31 cellular contexts compared by ENCODE assay signal in the genomic region with DNA sequence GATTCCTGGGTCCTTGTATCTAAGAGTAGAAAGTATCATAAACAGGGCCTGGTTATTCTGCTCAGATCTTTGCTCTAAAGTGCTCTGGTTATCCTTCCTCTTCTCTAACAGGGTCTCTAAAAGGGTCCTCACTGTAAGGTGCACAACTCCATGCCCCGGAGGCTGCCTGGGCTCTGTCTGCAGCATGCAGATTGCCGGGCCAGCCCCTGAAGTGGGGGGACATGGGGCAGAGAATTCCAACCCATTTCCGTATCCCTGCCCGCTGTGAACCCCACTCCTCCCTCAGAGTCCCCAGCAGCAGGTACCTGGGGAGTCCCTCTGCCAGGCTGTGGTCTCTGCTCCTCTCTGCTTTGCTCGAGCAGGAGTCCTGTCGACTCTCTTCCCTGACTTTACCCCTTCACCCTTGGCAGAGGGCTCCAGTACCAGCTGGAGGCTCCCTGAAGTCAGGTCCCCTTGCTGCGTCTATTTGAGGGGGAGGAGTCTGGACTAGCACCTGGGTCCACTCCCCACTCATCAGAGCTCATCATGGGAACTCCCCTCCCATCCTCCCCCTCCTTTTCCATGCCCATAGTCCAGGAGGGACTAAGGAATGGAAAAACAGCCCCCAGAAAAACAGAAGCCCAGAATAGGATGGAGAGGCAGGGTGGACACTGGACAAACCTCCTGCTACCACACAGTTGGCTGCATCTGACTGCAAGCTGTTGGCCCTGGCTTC. TPM values are rescaled to one million over a fixed set of nuclear protein-coding genes. Genes with fewer than 3 reads are reported as not detected.
DNase-seq lines count a peak whose midpoint lies in the region; ATAC-seq, FAIRE-seq and TF ChIP-seq lines count a peak whose summit lies in the region.
"Had no signal": no experiment of that assay in that cellular context is flagged by ENCODE, and none has a peak within 500 bp of the region (broad histone marks: within the 10 kb centered on the region; RNA-seq: fewer than 3 reads in every experiment).

No MANE protein-coding gene starts in this region.

- WGBS in K562 (ENCODE audit: insufficient coverage, low coverage, missing lambda C conversion rate), result 18% methylated on average over 6 of the region's 7 CpGs

- no peak for TF ChIP-seq RAD21 in K562 (CRISPR knock-in tag; conservative IDR thresholded peaks at IDR 0.05 in 1 of 2, IDR thresholded peaks at IDR 0.05 in 1 of 2)

- ATAC-seq in K562 (no peak), GM21529 (IDR thresholded peaks at IDR 0.05; ENCODE audit: unreplicated experiment) (no peak), GM18907 (IDR thresholded peaks at IDR 0.05; ENCODE audit: unreplicated experiment) (no peak)
- ATAC-seq: A549; effector memory CD8-positive, alpha-beta T cell; lower lobe of right lung; stimulated activated naive CD8-positive, alpha-beta T cell treated with anti-CD3 and anti-CD28 coated beads, Interleukin-15, amount 100 ng/mL, for 72 hours had no signal

- POLR2A ChIA-PET in A673 (lab: Charles Lee; ENCODE audit: low non-redundant PET) (no interaction called here), K562 (lab: Yijun Ruan, JAX) (interaction anchor here (0.7 to 1.3 kb wide), 3 partner anchors 10 to 828 kb away, joined by 3 read pairs; no protein-coding TSS in a partner anchor)

- H2AFZ ChIP-seq in Loucy (ENCODE audit: low read length), result no peak overlapping the region
- H2AFZ ChIP-seq in K562 (ENCODE audit: low read depth, low read length), result no peak overlapping the region
- no peak overlapping the region for H2AFZ ChIP-seq in MM.1S (ENCODE audit: low read length)
- H2AFZ ChIP-seq: hepatocyte had no signal

- H3K27me3 ChIP-seq in A673 (replicated peaks; ENCODE audit: insufficient read depth, low read depth, low read length, poor library complexity) (no peaks in the 10 kb centered on the region), Loucy (ENCODE audit: insufficient read depth, low read length, poor library complexity, severe bottlenecking) (no peaks in the 10 kb centered on the region), K562 (ENCODE audit: control insufficient read depth in 2 of 2, insufficient read depth in 2 of 2, low read length in 2 of 2) (no peaks in the 10 kb centered on the region), MM.1S (replicated peaks; ENCODE audit: insufficient read depth, low read length) (no peaks in the 10 kb centered on the region)
- H3K27me3 ChIP-seq: ascending aorta, BE2C, hepatocyte, transverse colon had no signal

- in situ Hi-C loops in K562 (cut with MboI), result no loop called here

- H3K4me2 ChIP-seq in Loucy (ENCODE audit: low read depth, low read length, poor library complexity, severe bottlenecking) (peak overlapping the region; percentile 61), K562 (ENCODE audit: insufficient read depth, low read length) (no peak overlapping the region), MM.1S (ENCODE audit: low read depth, low read length) (no peak overlapping the region)
- H3K4me2 ChIP-seq: A549 had no signal

- H3K9me3 ChIP-seq in A673 (ENCODE audit: low read depth, low read length, poor library complexity, severe bottlenecking) (no peaks in the 10 kb centered on the region), Loucy (ENCODE audit: insufficient read depth, low read depth, low read length) (no peaks in the 10 kb centered on the region), K562 (replicated peaks; ENCODE audit: control insufficient read depth, insufficient read depth, low read depth, low read length) (no peaks in the 10 kb centered on the region), MM.1S (replicated peaks; ENCODE audit: insufficient read depth, low read length) (no peaks in the 10 kb centered on the region)
- H3K9me3 ChIP-seq: A549, ascending aorta, BE2C, esophagus muscularis mucosa, lower lobe of right lung, transverse colon had no signal

- DNase-seq in A673 (ENCODE audit: low spot score), result no peak
- DNase-seq in K562 (ENCODE audit: extremely low read depth in 1 of 4, low spot score in 3 of 4), result peak in 1 of 4 experiments; percentile 36
- peak; percentile 43 for DNase-seq in mesenteric fat pad (ENCODE audit: low spot score)
- no peak for DNase-seq in MM.1S
- no peak for DNase-seq in NCI-H187 treated with DMSO at 0.1 percent for 48 hours (lab: John Stamatoyannopoulos, UW)
- DNase-seq: activated CD4-positive, CD25-positive, alpha-beta regulatory T cell treated with anti-CD3 and anti-CD28 coated beads, Interleukin-2, amount 50 U/mL, for 72 hours; activated naive CD4-positive, alpha-beta T cell treated with anti-CD3 and anti-CD28 coated beads, Interleukin-2, amount 50 U/mL, for 16 hours; activated T-cell treated with anti-CD3 and anti-CD28 coated beads, Interleukin-2, amount 50 U/mL, for 24 hours; BE2C; DND-41; effector memory CD8-positive, alpha-beta T cell; lower lobe of right lung; NCI-H2081 treated with DMSO at 0.1 percent for 48 hours; NCI-H446; nucleus accumbens; RPMI8226; stimulated activated CD4-positive, alpha-beta T cell treated with anti-CD3 and anti-CD28 coated beads, Interleukin-2, amount 100 ng/mL, for 48 hours; stimulated activated naive CD8-positive, alpha-beta T cell treated with anti-CD3 and anti-CD28 coated beads, Interleukin-15, amount 100 ng/mL, for 72 hours; transverse colon had no signal

- H4K20me1 ChIP-seq in Loucy (ENCODE audit: insufficient read depth, low read length, poor library complexity, severe bottlenecking) (no peaks in the 10 kb centered on the region), K562 (replicated peaks; ENCODE audit: control insufficient read depth, insufficient read depth, low read length) (no peaks in the 10 kb centered on the region), MM.1S (ENCODE audit: insufficient read depth, low read length) (no peaks in the 10 kb centered on the region)

- intact Hi-C loops in A673 (cut with micrococcal nuclease; ENCODE audit: unreplicated experiment), result no loop called here
- intact Hi-C loops in K562 (cut with micrococcal nuclease), result no loop called here

- no peak for TF ChIP-seq CTCF in A673 (conservative IDR thresholded peaks at IDR 0.05; ENCODE audit: low read depth, low read length)
- TF ChIP-seq CTCF in Loucy (conservative IDR thresholded peaks at IDR 0.05; ENCODE audit: low read length), result no peak
- no peak for TF ChIP-seq CTCF in K562 (IDR thresholded peaks at IDR 0.05 in 2 of 3, conservative IDR thresholded peaks at IDR 0.05 in 1 of 3; ENCODE audit: insufficient read depth in 2 of 3, low read depth in 1 of 3, low read length in 3 of 3)
- no peak for TF ChIP-seq CTCF in MM.1S (IDR thresholded peaks at IDR 0.05; ENCODE audit: low read length)

- no peaks in the 10 kb centered on the region for H3K36me3 ChIP-seq in A673 (ENCODE audit: insufficient read depth, low read length, poor library complexity, severe bottlenecking)
- no peaks in the 10 kb centered on the region for H3K36me3 ChIP-seq in Loucy (ENCODE audit: insufficient read depth, low read length)
- no peaks in the 10 kb centered on the region for H3K36me3 ChIP-seq in K562 (ENCODE audit: control insufficient read depth, insufficient read depth, low read length)
- no peaks in the 10 kb centered on the region for H3K36me3 ChIP-seq in MM.1S (replicated peaks; ENCODE audit: insufficient read depth, low read length)
- H3K36me3 ChIP-seq: ascending aorta, BE2C, esophagus muscularis mucosa, lower lobe of right lung, transverse colon had no signal

- H3K27ac ChIP-seq in A673 (ENCODE audit: low read depth, low read length, poor library complexity, severe bottlenecking) (peak overlapping the region; percentile 94), K562 (ENCODE audit: extremely low read depth, low read depth, low read length) (no peak overlapping the region), MM.1S (ENCODE audit: low read length) (no peak overlapping the region)
- H3K27ac ChIP-seq: A549, hepatocyte, lower lobe of right lung, skin epidermis had no signal

- no peak for TF ChIP-seq EP300 in K562 (IDR thresholded peaks at IDR 0.05; ENCODE audit: low read length)

- no peaks in the 10 kb centered on the region for H3K9me2 ChIP-seq in Loucy (replicated peaks; ENCODE audit: low read depth, low read length)
- H3K9me2 ChIP-seq in MM.1S (replicated peaks; ENCODE audit: insufficient read depth, low read length), result no peaks in the 10 kb centered on the region

- TF ChIP-seq POLR2A in K562 (conservative IDR thresholded peaks at IDR 0.05), result no peak

- H3K79me2 ChIP-seq in Loucy (ENCODE audit: insufficient read depth, low read length), result no peaks in the 10 kb centered on the region
- H3K79me2 ChIP-seq in K562 (ENCODE audit: control insufficient read depth, insufficient read depth, low read length), result peaks cover 2% of the 10 kb centered on the region; the same call in 2 of the 3 replicates
- H3K79me2 ChIP-seq in MM.1S (ENCODE audit: low read length), result no peaks in the 10 kb centered on the region
- H3K79me2 ChIP-seq: hepatocyte had no signal

- CTCF ChIA-PET in A673 (lab: Charles Lee) (interaction anchor here (0.6 to 1.1 kb wide), 2 partner anchors 13 to 150 kb away, joined by 3 to 4 read pairs; no protein-coding TSS in a partner anchor), K562 (lab: Yijun Ruan, JAX; ENCODE audit: low intra/inter-chr PET ratio) (no interaction called here)

- H3K9ac ChIP-seq in Loucy (ENCODE audit: low read depth, low read length, poor library complexity, severe bottlenecking), result no peak overlapping the region
- H3K9ac ChIP-seq in K562 (ENCODE audit: insufficient read depth in 1 of 2, low read depth in 2 of 2, low read length in 2 of 2), result no peak overlapping the region; a peak in 1 of 4 replicates
- no peak overlapping the region for H3K9ac ChIP-seq in MM.1S (ENCODE audit: low read length)

- H3K4me3 ChIP-seq in A673 (ENCODE audit: low read depth, low read length, poor library complexity, severe bottlenecking) (no peak overlapping the region), Loucy (ENCODE audit: low read length, poor library complexity, severe bottlenecking) (no peak overlapping the region), K562 (no peak overlapping the region), MM.1S (ENCODE audit: low read length) (no peak overlapping the region)
- H3K4me3 ChIP-seq: A549, hepatocyte, lower lobe of right lung, skin epidermis had no signal

- H3F3A ChIP-seq in Loucy (ENCODE audit: low read depth) (no peaks in the 10 kb centered on the region), MM.1S (ENCODE audit: insufficient read depth, low read length) (peaks cover 29% of the 10 kb centered on the region)

- H3K9me1 ChIP-seq in K562 (ENCODE audit: control insufficient read depth, insufficient read depth, low read length), result no peaks in the 10 kb centered on the region

- FAIRE-seq in K562 (lab: Jason Lieb, UNC), result no peak
- FAIRE-seq: A549, frontal cortex, GM19239 had no signal

- BruUV-seq in A673 (replicated peaks; lab: Mats Ljungman, UMichigan) (no TSS peak), K562 (replicated peaks; lab: Mats Ljungman, UMichigan) (no TSS peak)

- peaks cover 94% of the 10 kb centered on the region for H3K4me1 ChIP-seq in A673 (ENCODE audit: insufficient read depth, low read length, poor library complexity, severe bottlenecking)
- H3K4me1 ChIP-seq in Loucy (ENCODE audit: insufficient read depth, low read length, poor library complexity, severe bottlenecking), result peaks cover 64% of the 10 kb centered on the region
- peaks cover 31 to 44% of the 10 kb centered on the region in 2 experiments for H3K4me1 ChIP-seq in K562 (replicated peaks in 1 of 2; ENCODE audit: control insufficient read depth in 2 of 2, insufficient read depth in 2 of 2, low read length in 2 of 2)
- H3K4me1 ChIP-seq in MM.1S (ENCODE audit: low read length), result peaks cover 38% of the 10 kb centered on the region

RNA-seq across cellular contexts. Expression of a gene that starts 12.1 kb away (rescaled TPM):
- total RNA-seq in A673 (2021) (0.45 and 2.0 TPM in 2 replicates), K562 (2014; rRNA removed) (0.37 and 0.73 TPM in 2 replicates), K562 (2014; rRNA removed; fragmentation: Illumina TruSeq; extraction: Trizol) (0.73 and 1.1 TPM in 2 replicates), K562 (2015; rRNA removed; fragmentation: Illumina TruSeq; extraction: Trizol) (0.45 and 0.47 TPM in 2 replicates), K562 (2021) (0.83 and 1.0 TPM in 2 replicates), mesenteric fat pad (not detected)
- 5.4 and 17.4 TPM in 2 replicates for total RNA-seq in K562 (2011; cell fraction: chromatin; rRNA removed; ENCODE audit: low replicate concordance)
- 5.8 and 9.7 TPM in 2 replicates for total RNA-seq in K562 (2011; cell fraction: nucleolus; rRNA removed)
- 7.8 and 9.5 TPM in 2 replicates for total RNA-seq in K562 (2011; cell fraction: nucleoplasm; rRNA removed)
- polyA plus RNA-seq in K562 (2011; rRNA removed) (3.4 and 5.9 TPM in 2 replicates), K562 (2014; fragmentation: Illumina TruSeq; extraction: Trizol) (1.2 and 1.6 TPM in 2 replicates), K562 (2014; fragmentation: Nextera tagmentation; extraction: Ambion mirVana) (under 1 TPM; 0.10 to 0.17 TPM), K562 (2014; rRNA removed) (0.84 and 1.3 TPM in 2 replicates)
- polyA plus RNA-seq in K562 (2011; cell fraction: cytosol; rRNA removed), result 2.6 and 3.6 TPM in 2 replicates
- polyA plus RNA-seq in K562 (2011; cell fraction: nucleus; rRNA removed), result 7.5 and 19.7 TPM in 2 replicates
- polyA plus RNA-seq in K562 (2012), result 1.2 and 3.3 TPM in 2 replicates
- 3.0 and 5.2 TPM in 2 replicates for polyA minus RNA-seq in K562 (2011; rRNA and poly(A)+ RNA removed)
- polyA minus RNA-seq in K562 (2011; cell fraction: cytosol; rRNA and poly(A)+ RNA removed), result 0.55 and 1.3 TPM in 2 replicates
- polyA minus RNA-seq in K562 (2011; cell fraction: nucleus; rRNA and poly(A)+ RNA removed), result 3.4 and 4.8 TPM in 2 replicates
- total RNA-seq: ascending aorta, esophagus muscularis mucosa, pulmonary artery endothelial cell had no signal

RNA-seq across cellular contexts. Expression of a gene that starts 21.9 kb away (rescaled TPM):
- total RNA-seq in A673 (2021) (1.5 and 3.4 TPM in 2 replicates), K562 (2014; rRNA removed) (0.54 and 1.0 TPM in 2 replicates), K562 (2014; rRNA removed; fragmentation: Illumina TruSeq; extraction: Trizol) (0.36 and 0.41 TPM in 2 replicates), K562 (2015; rRNA removed; fragmentation: Illumina TruSeq; extraction: Trizol) (0.79 and 0.80 TPM in 2 replicates), K562 (2021) (0.47 and 0.60 TPM in 2 replicates), mesenteric fat pad (not detected)
- 2.9 and 13.1 TPM in 2 replicates for total RNA-seq in K562 (2011; cell fraction: chromatin; rRNA removed; ENCODE audit: low replicate concordance)
- 6.3 and 10.7 TPM in 2 replicates for total RNA-seq in K562 (2011; cell fraction: nucleolus; rRNA removed)
- total RNA-seq in K562 (2011; cell fraction: nucleoplasm; rRNA removed), result 4.1 and 5.0 TPM in 2 replicates
- polyA plus RNA-seq in K562 (2011; rRNA removed) (2.0 and 2.4 TPM in 2 replicates), K562 (2014; fragmentation: Illumina TruSeq; extraction: Trizol) (0.79 and 1.2 TPM in 2 replicates), K562 (2014; fragmentation: Nextera tagmentation; extraction: Ambion mirVana) (under 1 TPM in 1 of 2 experiments, not detected in 1; 0.11 TPM), K562 (2014; rRNA removed) (0.27 TPM in 1 of 2 replicates, not detected in the other)
- 1.1 and 3.8 TPM in 2 replicates for polyA plus RNA-seq in K562 (2011; cell fraction: cytosol; rRNA removed)
- 3.4 and 14.8 TPM in 2 replicates for polyA plus RNA-seq in K562 (2011; cell fraction: nucleus; rRNA removed)
- polyA plus RNA-seq in K562 (2012), result 0.62 and 1.6 TPM in 2 replicates
- polyA minus RNA-seq in K562 (2011; rRNA and poly(A)+ RNA removed), result 1.9 and 3.9 TPM in 2 replicates
- 2.3 and 3.0 TPM in 2 replicates for polyA minus RNA-seq in K562 (2011; cell fraction: cytosol; rRNA and poly(A)+ RNA removed)
- 5.6 and 12.5 TPM in 2 replicates for polyA minus RNA-seq in K562 (2011; cell fraction: nucleus; rRNA and poly(A)+ RNA removed)
- total RNA-seq: ascending aorta, esophagus muscularis mucosa, lower lobe of right lung, M059J, pulmonary artery endothelial cell, transverse colon had no signal
